ENCODE assay signal across 1 cellular context in genomic region chr10:12180221-12180974, GRCh38.
TF ChIP-seq lines count a peak whose summit lies in the region.

No MANE protein-coding gene starts in this region.

TF ChIP-seq in HEK293, 187 proteins besides CTCF, POLR2A, EP300 and RAD21:
- TF ChIP-seq ZNF776 (tag by site-specific recombination; IDR thresholded peaks at IDR 0.05; ENCODE audit: borderline replicate concordance): no peak
- TF ChIP-seq ZNF530 (tag by site-specific recombination; IDR thresholded peaks at IDR 0.05; ENCODE audit: low read depth): no peak
- TF ChIP-seq ZNF324 (tag by site-specific recombination; IDR thresholded peaks at IDR 0.05): no peak
- TF ChIP-seq HIC1 (tag by site-specific recombination; IDR thresholded peaks at IDR 0.05): no peak
- TF ChIP-seq TCF7L2 (IDR thresholded peaks at IDR 0.05; ENCODE audit: borderline replicate concordance, low read depth, low read length): peak; percentile 30; the same call in 1 of the 2 replicates
- TF ChIP-seq ZNF549 (tag by site-specific recombination; IDR thresholded peaks at IDR 0.05): no peak
- no peak for TF ChIP-seq OVOL3 (tag by site-specific recombination; IDR thresholded peaks at IDR 0.05)
- TF ChIP-seq ZNF354C (tag by site-specific recombination; IDR thresholded peaks at IDR 0.05; ENCODE audit: borderline replicate concordance, low read depth): no peak
- peak; percentile 16; the same call in 1 of the 2 replicates for TF ChIP-seq FEZF1 (tag by site-specific recombination; IDR thresholded peaks at IDR 0.05)
- TF ChIP-seq, protein P1, sequence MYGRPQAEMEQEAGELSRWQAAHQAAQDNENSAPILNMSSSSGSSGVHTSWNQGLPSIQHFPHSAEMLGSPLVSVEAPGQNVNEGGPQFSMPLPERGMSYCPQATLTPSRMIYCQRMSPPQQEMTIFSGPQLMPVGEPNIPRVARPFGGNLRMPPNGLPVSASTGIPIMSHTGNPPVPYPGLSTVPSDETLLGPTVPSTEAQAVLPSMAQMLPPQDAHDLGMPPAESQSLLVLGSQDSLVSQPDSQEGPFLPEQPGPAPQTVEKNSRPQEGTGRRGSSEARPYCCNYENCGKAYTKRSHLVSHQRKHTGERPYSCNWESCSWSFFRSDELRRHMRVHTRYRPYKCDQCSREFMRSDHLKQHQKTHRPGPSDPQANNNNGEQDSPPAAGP (tag by site-specific recombination; IDR thresholded peaks at IDR 0.05): no peak
- TF ChIP-seq ZNF112 (tag by site-specific recombination; IDR thresholded peaks at IDR 0.05): no peak
- TF ChIP-seq AEBP2 (tag by site-specific recombination; IDR thresholded peaks at IDR 0.05; ENCODE audit: borderline replicate concordance): no peak
- no peak for TF ChIP-seq ZNF311 (tag by site-specific recombination; IDR thresholded peaks at IDR 0.05; ENCODE audit: borderline replicate concordance)
- TF ChIP-seq ZNF521 (tag by site-specific recombination; IDR thresholded peaks at IDR 0.05): no peak
- TF ChIP-seq ZNF416 (tag by site-specific recombination; IDR thresholded peaks at IDR 0.05): no peak
- no peak for TF ChIP-seq GFI1B (tag by site-specific recombination; IDR thresholded peaks at IDR 0.05)
